In the genomic region with DNA sequence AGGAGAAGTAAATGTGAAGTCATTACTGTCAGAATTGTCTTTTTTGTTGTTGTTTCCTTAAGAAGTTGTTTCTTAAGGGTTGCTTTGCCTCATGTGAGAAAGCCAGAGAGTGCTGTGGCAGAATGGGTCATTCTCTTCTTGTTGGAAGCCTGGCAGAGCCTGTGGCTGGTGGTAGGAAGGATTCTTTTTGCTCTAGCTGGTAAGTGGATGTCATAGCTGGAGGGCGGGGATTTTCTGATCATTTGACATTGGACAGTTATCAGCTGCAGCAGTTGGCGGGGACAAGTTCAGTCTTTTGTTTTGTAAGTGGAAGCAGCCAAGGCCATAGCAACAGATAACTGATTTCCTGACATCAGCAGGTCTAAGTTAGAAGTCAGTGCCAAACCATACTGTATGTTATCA, we compare ENCODE assay signal across 1 cellular context.
TF ChIP-seq lines count a peak whose summit lies in the region.

No MANE protein-coding gene starts in this region.

TF ChIP-seq in HepG2, 621 proteins besides CTCF, POLR2A, EP300 and RAD21 (continued from another document and continues in another):
- TF ChIP-seq, protein P1, sequence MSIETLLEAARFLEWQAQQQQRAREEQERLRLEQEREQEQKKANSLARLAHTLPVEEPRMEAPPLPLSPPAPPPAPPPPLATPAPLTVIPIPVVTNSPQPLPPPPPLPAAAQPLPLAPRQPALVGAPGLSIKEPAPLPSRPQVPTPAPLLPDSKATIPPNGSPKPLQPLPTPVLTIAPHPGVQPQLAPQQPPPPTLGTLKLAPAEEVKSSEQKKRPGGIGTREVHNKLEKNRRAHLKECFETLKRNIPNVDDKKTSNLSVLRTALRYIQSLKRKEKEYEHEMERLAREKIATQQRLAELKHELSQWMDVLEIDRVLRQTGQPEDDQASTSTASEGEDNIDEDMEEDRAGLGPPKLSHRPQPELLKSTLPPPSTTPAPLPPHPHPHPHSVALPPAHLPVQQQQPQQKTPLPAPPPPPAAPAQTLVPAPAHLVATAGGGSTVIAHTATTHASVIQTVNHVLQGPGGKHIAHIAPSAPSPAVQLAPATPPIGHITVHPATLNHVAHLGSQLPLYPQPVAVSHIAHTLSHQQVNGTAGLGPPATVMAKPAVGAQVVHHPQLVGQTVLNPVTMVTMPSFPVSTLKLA (IDR thresholded peaks at IDR 0.05): no peak
- TF ChIP-seq, protein P2, sequence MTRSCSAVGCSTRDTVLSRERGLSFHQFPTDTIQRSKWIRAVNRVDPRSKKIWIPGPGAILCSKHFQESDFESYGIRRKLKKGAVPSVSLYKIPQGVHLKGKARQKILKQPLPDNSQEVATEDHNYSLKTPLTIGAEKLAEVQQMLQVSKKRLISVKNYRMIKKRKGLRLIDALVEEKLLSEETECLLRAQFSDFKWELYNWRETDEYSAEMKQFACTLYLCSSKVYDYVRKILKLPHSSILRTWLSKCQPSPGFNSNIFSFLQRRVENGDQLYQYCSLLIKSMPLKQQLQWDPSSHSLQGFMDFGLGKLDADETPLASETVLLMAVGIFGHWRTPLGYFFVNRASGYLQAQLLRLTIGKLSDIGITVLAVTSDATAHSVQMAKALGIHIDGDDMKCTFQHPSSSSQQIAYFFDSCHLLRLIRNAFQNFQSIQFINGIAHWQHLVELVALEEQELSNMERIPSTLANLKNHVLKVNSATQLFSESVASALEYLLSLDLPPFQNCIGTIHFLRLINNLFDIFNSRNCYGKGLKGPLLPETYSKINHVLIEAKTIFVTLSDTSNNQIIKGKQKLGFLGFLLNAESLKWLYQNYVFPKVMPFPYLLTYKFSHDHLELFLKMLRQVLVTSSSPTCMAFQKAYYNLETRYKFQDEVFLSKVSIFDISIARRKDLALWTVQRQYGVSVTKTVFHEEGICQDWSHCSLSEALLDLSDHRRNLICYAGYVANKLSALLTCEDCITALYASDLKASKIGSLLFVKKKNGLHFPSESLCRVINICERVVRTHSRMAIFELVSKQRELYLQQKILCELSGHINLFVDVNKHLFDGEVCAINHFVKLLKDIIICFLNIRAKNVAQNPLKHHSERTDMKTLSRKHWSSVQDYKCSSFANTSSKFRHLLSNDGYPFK (CRISPR knock-in tag; IDR thresholded peaks at IDR 0.05; ENCODE audit: borderline replicate concordance): no peak
- TF ChIP-seq ZNF337 (CRISPR knock-in tag; IDR thresholded peaks at IDR 0.05; ENCODE audit: borderline replicate concordance, low read depth) (no peak), ZNF446 (CRISPR knock-in tag; IDR thresholded peaks at IDR 0.05) (no peak), CC2D1A (CRISPR knock-in tag; IDR thresholded peaks at IDR 0.05) (0 out of 2 replicates have a peak, but pooled peaks have one; percentile 58), KLF15 (CRISPR knock-in tag; IDR thresholded peaks at IDR 0.05; ENCODE audit: borderline replicate concordance) (no peak), ZNF891 (CRISPR knock-in tag; IDR thresholded peaks at IDR 0.05) (no peak), HOXA5 (CRISPR knock-in tag; IDR thresholded peaks at IDR 0.05) (no peak), ZNF564 (CRISPR knock-in tag; IDR thresholded peaks at IDR 0.05) (no peak), ZFP90 (CRISPR knock-in tag; IDR thresholded peaks at IDR 0.05; ENCODE audit: borderline replicate concordance) (no peak), ZNF383 (CRISPR knock-in tag; IDR thresholded peaks at IDR 0.05; ENCODE audit: borderline replicate concordance) (no peak), ZNF607 (CRISPR knock-in tag; IDR thresholded peaks at IDR 0.05; ENCODE audit: borderline replicate concordance) (no peak), SALL2 (CRISPR knock-in tag; IDR thresholded peaks at IDR 0.05) (no peak), SP2 (CRISPR knock-in tag; IDR thresholded peaks at IDR 0.05) (no peak), IKZF4 (CRISPR knock-in tag; IDR thresholded peaks at IDR 0.05; ENCODE audit: borderline replicate concordance, low read depth, not compliant biosample characterization) (no peak), ZNF878 (CRISPR knock-in tag; IDR thresholded peaks at IDR 0.05) (no peak), ZSCAN29 (CRISPR knock-in tag; conservative IDR thresholded peaks at IDR 0.05) (no peak), HCFC1 (IDR thresholded peaks at IDR 0.05; ENCODE audit: low read depth, low read length) (no peak), SP5 (CRISPR knock-in tag; IDR thresholded peaks at IDR 0.05; ENCODE audit: borderline replicate concordance, low read depth) (peak; percentile 95), ZC3H4 (CRISPR knock-in tag; IDR thresholded peaks at IDR 0.05; ENCODE audit: borderline replicate concordance) (no peak), ZNF552 (CRISPR knock-in tag; IDR thresholded peaks at IDR 0.05; ENCODE audit: borderline replicate concordance) (no peak), ZSCAN21 (CRISPR knock-in tag; IDR thresholded peaks at IDR 0.05; ENCODE audit: borderline replicate concordance) (no peak), ZNF792 (CRISPR knock-in tag; IDR thresholded peaks at IDR 0.05) (no peak), PHF21A (CRISPR knock-in tag; IDR thresholded peaks at IDR 0.05) (peak; percentile 70; the same call in 1 of the 2 replicates), KDM1A (CRISPR knock-in tag; IDR thresholded peaks at IDR 0.05) (no peak), GFI1 (CRISPR knock-in tag; IDR thresholded peaks at IDR 0.05; ENCODE audit: borderline replicate concordance) (no peak), TBL1XR1 (IDR thresholded peaks at IDR 0.05; ENCODE audit: borderline replicate concordance, low read length, partially characterized antibody) (no peak), ZFP1 (CRISPR knock-in tag; IDR thresholded peaks at IDR 0.05) (no peak), ZNF598 (CRISPR knock-in tag; IDR thresholded peaks at IDR 0.05; ENCODE audit: borderline replicate concordance) (no peak), ZNF746 (CRISPR knock-in tag; IDR thresholded peaks at IDR 0.05) (no peak)
- TF ChIP-seq, protein P3, sequence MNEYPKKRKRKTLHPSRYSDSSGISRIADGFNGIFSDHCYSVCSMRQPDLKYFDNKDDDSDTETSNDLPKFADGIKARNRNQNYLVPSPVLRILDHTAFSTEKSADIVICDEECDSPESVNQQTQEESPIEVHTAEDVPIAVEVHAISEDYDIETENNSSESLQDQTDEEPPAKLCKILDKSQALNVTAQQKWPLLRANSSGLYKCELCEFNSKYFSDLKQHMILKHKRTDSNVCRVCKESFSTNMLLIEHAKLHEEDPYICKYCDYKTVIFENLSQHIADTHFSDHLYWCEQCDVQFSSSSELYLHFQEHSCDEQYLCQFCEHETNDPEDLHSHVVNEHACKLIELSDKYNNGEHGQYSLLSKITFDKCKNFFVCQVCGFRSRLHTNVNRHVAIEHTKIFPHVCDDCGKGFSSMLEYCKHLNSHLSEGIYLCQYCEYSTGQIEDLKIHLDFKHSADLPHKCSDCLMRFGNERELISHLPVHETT (CRISPR knock-in tag; conservative IDR thresholded peaks at IDR 0.05): no peak
- TF ChIP-seq, protein P4, sequence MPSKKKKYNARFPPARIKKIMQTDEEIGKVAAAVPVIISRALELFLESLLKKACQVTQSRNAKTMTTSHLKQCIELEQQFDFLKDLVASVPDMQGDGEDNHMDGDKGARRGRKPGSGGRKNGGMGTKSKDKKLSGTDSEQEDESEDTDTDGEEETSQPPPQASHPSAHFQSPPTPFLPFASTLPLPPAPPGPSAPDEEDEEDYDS (CRISPR knock-in tag; IDR thresholded peaks at IDR 0.05): peak; percentile 48; the same call in 1 of the 2 replicates
- TF ChIP-seq, protein P5, sequence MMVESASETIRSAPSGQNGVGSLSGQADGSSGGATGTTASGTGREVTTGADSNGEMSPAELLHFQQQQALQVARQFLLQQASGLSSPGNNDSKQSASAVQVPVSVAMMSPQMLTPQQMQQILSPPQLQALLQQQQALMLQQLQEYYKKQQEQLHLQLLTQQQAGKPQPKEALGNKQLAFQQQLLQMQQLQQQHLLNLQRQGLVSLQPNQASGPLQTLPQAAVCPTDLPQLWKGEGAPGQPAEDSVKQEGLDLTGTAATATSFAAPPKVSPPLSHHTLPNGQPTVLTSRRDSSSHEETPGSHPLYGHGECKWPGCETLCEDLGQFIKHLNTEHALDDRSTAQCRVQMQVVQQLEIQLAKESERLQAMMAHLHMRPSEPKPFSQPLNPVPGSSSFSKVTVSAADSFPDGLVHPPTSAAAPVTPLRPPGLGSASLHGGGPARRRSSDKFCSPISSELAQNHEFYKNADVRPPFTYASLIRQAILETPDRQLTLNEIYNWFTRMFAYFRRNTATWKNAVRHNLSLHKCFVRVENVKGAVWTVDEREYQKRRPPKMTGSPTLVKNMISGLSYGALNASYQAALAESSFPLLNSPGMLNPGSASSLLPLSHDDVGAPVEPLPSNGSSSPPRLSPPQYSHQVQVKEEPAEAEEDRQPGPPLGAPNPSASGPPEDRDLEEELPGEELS (CRISPR knock-in tag; IDR thresholded peaks at IDR 0.05): peak; percentile 80
- TF ChIP-seq, protein P6, sequence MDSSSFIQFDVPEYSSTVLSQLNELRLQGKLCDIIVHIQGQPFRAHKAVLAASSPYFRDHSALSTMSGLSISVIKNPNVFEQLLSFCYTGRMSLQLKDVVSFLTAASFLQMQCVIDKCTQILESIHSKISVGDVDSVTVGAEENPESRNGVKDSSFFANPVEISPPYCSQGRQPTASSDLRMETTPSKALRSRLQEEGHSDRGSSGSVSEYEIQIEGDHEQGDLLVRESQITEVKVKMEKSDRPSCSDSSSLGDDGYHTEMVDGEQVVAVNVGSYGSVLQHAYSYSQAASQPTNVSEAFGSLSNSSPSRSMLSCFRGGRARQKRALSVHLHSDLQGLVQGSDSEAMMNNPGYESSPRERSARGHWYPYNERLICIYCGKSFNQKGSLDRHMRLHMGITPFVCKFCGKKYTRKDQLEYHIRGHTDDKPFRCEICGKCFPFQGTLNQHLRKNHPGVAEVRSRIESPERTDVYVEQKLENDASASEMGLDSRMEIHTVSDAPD (CRISPR knock-in tag; IDR thresholded peaks at IDR 0.05): no peak
- TF ChIP-seq, protein P7, sequence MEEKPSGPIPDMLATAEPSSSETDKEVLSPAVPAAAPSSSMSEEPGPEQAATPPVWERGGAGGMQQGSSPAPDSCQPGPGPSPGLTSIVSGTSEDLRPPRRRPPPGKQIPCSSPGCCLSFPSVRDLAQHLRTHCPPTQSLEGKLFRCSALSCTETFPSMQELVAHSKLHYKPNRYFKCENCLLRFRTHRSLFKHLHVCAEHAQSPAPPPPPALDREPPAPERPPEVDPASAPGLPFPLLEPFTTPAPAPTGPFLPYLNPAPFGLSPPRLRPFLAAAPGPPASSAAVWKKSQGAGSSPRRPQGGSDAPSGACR (CRISPR knock-in tag; IDR thresholded peaks at IDR 0.05): no peak
- TF ChIP-seq, protein P8, sequence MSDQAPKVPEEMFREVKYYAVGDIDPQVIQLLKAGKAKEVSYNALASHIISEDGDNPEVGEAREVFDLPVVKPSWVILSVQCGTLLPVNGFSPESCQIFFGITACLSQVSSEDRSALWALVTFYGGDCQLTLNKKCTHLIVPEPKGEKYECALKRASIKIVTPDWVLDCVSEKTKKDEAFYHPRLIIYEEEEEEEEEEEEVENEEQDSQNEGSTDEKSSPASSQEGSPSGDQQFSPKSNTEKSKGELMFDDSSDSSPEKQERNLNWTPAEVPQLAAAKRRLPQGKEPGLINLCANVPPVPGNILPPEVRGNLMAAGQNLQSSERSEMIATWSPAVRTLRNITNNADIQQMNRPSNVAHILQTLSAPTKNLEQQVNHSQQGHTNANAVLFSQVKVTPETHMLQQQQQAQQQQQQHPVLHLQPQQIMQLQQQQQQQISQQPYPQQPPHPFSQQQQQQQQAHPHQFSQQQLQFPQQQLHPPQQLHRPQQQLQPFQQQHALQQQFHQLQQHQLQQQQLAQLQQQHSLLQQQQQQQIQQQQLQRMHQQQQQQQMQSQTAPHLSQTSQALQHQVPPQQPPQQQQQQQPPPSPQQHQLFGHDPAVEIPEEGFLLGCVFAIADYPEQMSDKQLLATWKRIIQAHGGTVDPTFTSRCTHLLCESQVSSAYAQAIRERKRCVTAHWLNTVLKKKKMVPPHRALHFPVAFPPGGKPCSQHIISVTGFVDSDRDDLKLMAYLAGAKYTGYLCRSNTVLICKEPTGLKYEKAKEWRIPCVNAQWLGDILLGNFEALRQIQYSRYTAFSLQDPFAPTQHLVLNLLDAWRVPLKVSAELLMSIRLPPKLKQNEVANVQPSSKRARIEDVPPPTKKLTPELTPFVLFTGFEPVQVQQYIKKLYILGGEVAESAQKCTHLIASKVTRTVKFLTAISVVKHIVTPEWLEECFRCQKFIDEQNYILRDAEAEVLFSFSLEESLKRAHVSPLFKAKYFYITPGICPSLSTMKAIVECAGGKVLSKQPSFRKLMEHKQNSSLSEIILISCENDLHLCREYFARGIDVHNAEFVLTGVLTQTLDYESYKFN (CRISPR knock-in tag; conservative IDR thresholded peaks at IDR 0.05): peak; percentile 82
- TF ChIP-seq, protein P9, sequence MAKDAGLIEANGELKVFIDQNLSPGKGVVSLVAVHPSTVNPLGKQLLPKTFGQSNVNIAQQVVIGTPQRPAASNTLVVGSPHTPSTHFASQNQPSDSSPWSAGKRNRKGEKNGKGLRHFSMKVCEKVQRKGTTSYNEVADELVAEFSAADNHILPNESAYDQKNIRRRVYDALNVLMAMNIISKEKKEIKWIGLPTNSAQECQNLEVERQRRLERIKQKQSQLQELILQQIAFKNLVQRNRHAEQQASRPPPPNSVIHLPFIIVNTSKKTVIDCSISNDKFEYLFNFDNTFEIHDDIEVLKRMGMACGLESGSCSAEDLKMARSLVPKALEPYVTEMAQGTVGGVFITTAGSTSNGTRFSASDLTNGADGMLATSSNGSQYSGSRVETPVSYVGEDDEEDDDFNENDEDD (CRISPR knock-in tag; IDR thresholded peaks at IDR 0.05; ENCODE audit: borderline replicate concordance): peak; percentile 55; the same call in 1 of the 2 replicates
- TF ChIP-seq, protein P10, sequence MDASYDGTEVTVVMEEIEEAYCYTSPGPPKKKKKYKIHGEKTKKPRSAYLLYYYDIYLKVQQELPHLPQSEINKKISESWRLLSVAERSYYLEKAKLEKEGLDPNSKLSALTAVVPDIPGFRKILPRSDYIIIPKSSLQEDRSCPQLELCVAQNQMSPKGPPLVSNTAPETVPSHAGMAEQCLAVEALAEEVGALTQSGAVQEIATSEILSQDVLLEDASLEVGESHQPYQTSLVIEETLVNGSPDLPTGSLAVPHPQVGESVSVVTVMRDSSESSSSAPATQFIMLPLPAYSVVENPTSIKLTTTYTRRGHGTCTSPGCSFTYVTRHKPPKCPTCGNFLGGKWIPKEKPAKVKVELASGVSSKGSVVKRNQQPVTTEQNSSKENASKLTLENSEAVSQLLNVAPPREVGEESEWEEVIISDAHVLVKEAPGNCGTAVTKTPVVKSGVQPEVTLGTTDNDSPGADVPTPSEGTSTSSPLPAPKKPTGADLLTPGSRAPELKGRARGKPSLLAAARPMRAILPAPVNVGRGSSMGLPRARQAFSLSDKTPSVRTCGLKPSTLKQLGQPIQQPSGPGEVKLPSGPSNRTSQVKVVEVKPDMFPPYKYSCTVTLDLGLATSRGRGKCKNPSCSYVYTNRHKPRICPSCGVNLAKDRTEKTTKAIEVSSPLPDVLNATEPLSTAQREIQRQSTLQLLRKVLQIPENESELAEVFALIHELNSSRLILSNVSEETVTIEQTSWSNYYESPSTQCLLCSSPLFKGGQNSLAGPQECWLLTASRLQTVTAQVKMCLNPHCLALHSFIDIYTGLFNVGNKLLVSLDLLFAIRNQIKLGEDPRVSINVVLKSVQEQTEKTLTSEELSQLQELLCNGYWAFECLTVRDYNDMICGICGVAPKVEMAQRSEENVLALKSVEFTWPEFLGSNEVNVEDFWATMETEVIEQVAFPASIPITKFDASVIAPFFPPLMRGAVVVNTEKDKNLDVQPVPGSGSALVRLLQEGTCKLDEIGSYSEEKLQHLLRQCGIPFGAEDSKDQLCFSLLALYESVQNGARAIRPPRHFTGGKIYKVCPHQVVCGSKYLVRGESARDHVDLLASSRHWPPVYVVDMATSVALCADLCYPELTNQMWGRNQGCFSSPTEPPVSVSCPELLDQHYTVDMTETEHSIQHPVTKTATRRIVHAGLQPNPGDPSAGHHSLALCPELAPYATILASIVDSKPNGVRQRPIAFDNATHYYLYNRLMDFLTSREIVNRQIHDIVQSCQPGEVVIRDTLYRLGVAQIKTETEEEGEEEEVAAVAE (CRISPR knock-in tag; IDR thresholded peaks at IDR 0.05; ENCODE audit: borderline replicate concordance): no peak
